ENCODE assay signal across 13 cellular contexts in the genomic region with DNA sequence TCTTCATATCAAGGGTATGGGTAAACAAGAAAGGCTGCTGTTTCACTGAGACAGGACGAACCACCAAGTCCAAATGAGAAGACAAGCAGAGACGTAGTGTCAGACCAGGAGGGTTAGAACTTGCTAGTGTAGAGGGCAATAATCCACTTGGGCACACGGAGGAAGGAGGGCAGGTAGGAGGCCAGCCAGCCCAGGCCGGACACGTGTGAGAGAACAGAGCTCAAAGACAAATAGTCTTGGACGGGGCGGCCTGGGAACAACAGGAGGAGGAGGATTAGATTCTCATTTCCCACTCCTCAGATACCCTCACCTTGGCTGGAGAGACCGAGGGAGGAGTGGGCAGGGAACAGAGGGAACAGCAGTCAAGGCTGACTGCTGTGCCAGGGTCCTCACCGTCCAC. TPM values are rescaled to one million over a fixed set of nuclear protein-coding genes. Genes with fewer than 3 reads are reported as not detected.
DNase-seq lines count a peak whose midpoint lies in the region; ATAC-seq, FAIRE-seq and TF ChIP-seq lines count a peak whose summit lies in the region.
"Had no signal": no experiment of that assay in that cellular context is flagged by ENCODE, and none has a peak within 500 bp of the region (broad histone marks: within the 10 kb centered on the region; RNA-seq: fewer than 3 reads in every experiment).

No MANE protein-coding gene starts in this region.

- peak overlapping the region; percentile 73 for H3K27ac Mint-ChIP-seq in MCF 10A (ENCODE audit: low read depth, unreplicated experiment)
- H3K27ac Mint-ChIP-seq in neural progenitor cell = no peak overlapping the region

- no peak for TF ChIP-seq POLR2A in breast epithelium (IDR thresholded peaks at IDR 0.05)

- CTCF ChIA-PET in MCF 10A (lab: Yijun Ruan, JAX) = interaction anchor here (0.7 to 5.5 kb wide), 10 partner anchors 7 to 194 kb away, joined by 3 to 39 read pairs (median 7); a partner anchor contains a TSS

- peaks cover 52% of the 10 kb centered on the region for H3K36me3 Mint-ChIP-seq in MCF 10A (ENCODE audit: insufficient read depth, unreplicated experiment)
- peaks cover 7% of the 10 kb centered on the region for H3K36me3 Mint-ChIP-seq in neural progenitor cell

- peak overlapping the region; percentile 13 for H3K9ac ChIP-seq in neural progenitor cell

- H3K4me2 ChIP-seq in neural progenitor cell = no peak overlapping the region

- DNase-seq in MCF 10A (ENCODE audit: unreplicated experiment) (no peak), breast epithelium (ENCODE audit: low spot score in 2 of 2) (no peak), left lobe of liver (ENCODE audit: low spot score) (no peak), neural progenitor cell (ENCODE audit: low spot score) (no peak), T-helper 1 cell (no peak), DMS153 (lab: John Stamatoyannopoulos, UW) (no peak), HTR-8/SVneo (ENCODE audit: insufficient read length, low spot score) (no peak)
- DNase-seq: 8988T; ACHN; CD4-positive, CD25-positive, alpha-beta regulatory T cell had no signal

- H3K4me3 Mint-ChIP-seq in MCF 10A (ENCODE audit: unreplicated experiment) = no peak overlapping the region
- no peak overlapping the region for H3K4me3 Mint-ChIP-seq in neural progenitor cell

- no peak overlapping the region for H2AFZ ChIP-seq in neural progenitor cell (replicated peaks)

- H3K27me3 ChIP-seq in breast epithelium = no peaks in the 10 kb centered on the region
- H3K27me3 ChIP-seq in neural progenitor cell = no peaks in the 10 kb centered on the region
- H3K27me3 ChIP-seq: BLaER1 treated with 17β-estradiol and CSF1 and Interleukin-3, amounts not matched to agents 10 nM and 100 nM had no signal

- FAIRE-seq in HTR-8/SVneo (lab: Jason Lieb, UNC) = no peak
- FAIRE-seq: GM18507, H54 had no signal

- no peak for TF ChIP-seq CTCF in MCF 10A (IDR thresholded peaks at IDR 0.05; ENCODE audit: unreplicated experiment)
- no peak for TF ChIP-seq CTCF in breast epithelium (IDR thresholded peaks at IDR 0.05)
- TF ChIP-seq CTCF in neural progenitor cell (IDR thresholded peaks at IDR 0.05) = no peak

- no peaks in the 10 kb centered on the region for H3K79me2 ChIP-seq in neural progenitor cell (ENCODE audit: low read depth)

- H3K27ac ChIP-seq in breast epithelium = no peak overlapping the region
- H3K27ac ChIP-seq in neural progenitor cell = no peak overlapping the region
- H3K27ac ChIP-seq: BLaER1 treated with 17β-estradiol and CSF1 and Interleukin-3, amounts not matched to agents 10 nM and 100 nM had no signal

- H3K4me3 ChIP-seq in breast epithelium (no peak overlapping the region), neural progenitor cell (no peak overlapping the region)
- H3K4me3 ChIP-seq: BLaER1 treated with 17β-estradiol and CSF1 and Interleukin-3, amounts not matched to agents 10 nM and 100 nM had no signal

- BruUV-seq in MCF 10A (replicated peaks; lab: Mats Ljungman, UMichigan) = no TSS peak

- H3K4me1 Mint-ChIP-seq in MCF 10A (ENCODE audit: insufficient read depth, unreplicated experiment) = peaks cover 13% of the 10 kb centered on the region
- no peaks in the 10 kb centered on the region for H3K4me1 Mint-ChIP-seq in neural progenitor cell

- no peaks in the 10 kb centered on the region for H3K9me3 Mint-ChIP-seq in MCF 10A (ENCODE audit: unreplicated experiment)
- H3K9me3 Mint-ChIP-seq in neural progenitor cell = no peaks in the 10 kb centered on the region
- H3K9me3 Mint-ChIP-seq: CD4-positive, CD25-positive, alpha-beta regulatory T cell had no signal

- H3K27me3 Mint-ChIP-seq in MCF 10A (ENCODE audit: insufficient read depth, unreplicated experiment) (no peaks in the 10 kb centered on the region), neural progenitor cell (ENCODE audit: insufficient read depth, low read depth) (no peaks in the 10 kb centered on the region)
- H3K27me3 Mint-ChIP-seq: CD4-positive, CD25-positive, alpha-beta regulatory T cell had no signal

- H3K9me3 ChIP-seq in breast epithelium (no peaks in the 10 kb centered on the region), neural progenitor cell (ENCODE audit: low read depth) (no peaks in the 10 kb centered on the region)
- H3K9me3 ChIP-seq: BLaER1 treated with 17β-estradiol and CSF1 and Interleukin-3, amounts not matched to agents 10 nM and 100 nM had no signal

- no peaks in the 10 kb centered on the region for H3K4me1 ChIP-seq in breast epithelium
- H3K4me1 ChIP-seq in neural progenitor cell = no peaks in the 10 kb centered on the region

- peaks cover 2% of the 10 kb centered on the region for H3K36me3 ChIP-seq in breast epithelium
- H3K36me3 ChIP-seq in neural progenitor cell = no peaks in the 10 kb centered on the region

- ATAC-seq in left lobe of liver = peak; percentile 57

- intact Hi-C loops in MCF 10A (cut with micrococcal nuclease) = no loop called here
- intact Hi-C loops in breast epithelium (cut with DNase I; ENCODE audit: low total_unique reads) = no loop called here

- H4K20me1 ChIP-seq in neural progenitor cell (ENCODE audit: low read depth) = no peaks in the 10 kb centered on the region
- H4K20me1 ChIP-seq: BLaER1 treated with 17β-estradiol and CSF1 and Interleukin-3, amounts not matched to agents 10 nM and 100 nM had no signal

- no peaks in the 10 kb centered on the region for H3F3A ChIP-seq in neural progenitor cell (ENCODE audit: low read depth)

- POLR2A ChIA-PET in MCF 10A (lab: Yijun Ruan, JAX) = interaction anchor here (0.9 to 4.5 kb wide), 7 partner anchors 9 to 56 kb away, joined by 3 to 33 read pairs (median 5); a partner anchor contains a TSS

RNA-seq across cellular contexts. Expression of a gene that starts 8.8 kb away (rescaled TPM):
- total RNA-seq in MCF 10A (2022) (29.2 and 29.7 TPM in 2 replicates), breast epithelium (10 to 100 TPM; 21.9 to 45.7 (median 32.1) TPM), left lobe of liver (91.0 TPM), neural progenitor cell (ENCODE audit: low replicate concordance) (19.7 and 27.4 TPM in 2 replicates)

RNA-seq across cellular contexts. Expression of a gene that starts 8.9 kb away (rescaled TPM):
- total RNA-seq in MCF 10A (2022) (29.8 and 31.9 TPM in 2 replicates), breast epithelium (10 to 100 TPM; 18.4 to 21.0 (median 19.0) TPM), left lobe of liver (17.2 TPM), neural progenitor cell (ENCODE audit: low replicate concordance) (14.8 and 24.7 TPM in 2 replicates)

RNA-seq across cellular contexts. Expression of a gene that starts 17.0 kb away (rescaled TPM):
- total RNA-seq in MCF 10A (2022) (0.52 and 1.3 TPM in 2 replicates), breast epithelium (10 to 100 TPM in 2 of 3 donors, 1 to 10 TPM in 1; 8.0 to 14.4 (median 10.4) TPM), left lobe of liver (216 TPM), neural progenitor cell (ENCODE audit: low replicate concordance) (0.12 TPM in 1 of 2 replicates, not detected in the other)

RNA-seq across cellular contexts. Expression of a gene that starts 19.2 kb away (rescaled TPM):
- total RNA-seq in MCF 10A (2022) (21.7 and 23.8 TPM in 2 replicates), breast epithelium (10 to 100 TPM in 1 of 3 donors, 1 to 10 TPM in 2; 8.5 to 11.1 (median 9.4) TPM), left lobe of liver (6.9 TPM), neural progenitor cell (ENCODE audit: low replicate concordance) (1.8 and 9.0 TPM in 2 replicates)

RNA-seq across cellular contexts. Expression of a gene that starts 19.3 kb away (rescaled TPM):
- 51.7 and 75.0 TPM in 2 replicates for total RNA-seq in MCF 10A (2022)
- 10 to 100 TPM; 24.8 to 41.6 (median 34.4) TPM for total RNA-seq in breast epithelium
- total RNA-seq in left lobe of liver = 15.8 TPM
- total RNA-seq in neural progenitor cell (ENCODE audit: low replicate concordance) = 7.1 and 22.9 TPM in 2 replicates

Comparison
In these comparisons a context has a peak if more than half of its experiments do, and no peak if none do; other contexts are left out.
1. RNA of a gene that starts 17.0 kb away (total RNA-seq): 216 TPM in left lobe of liver (single experiment); 8.0 to 14.4 TPM in breast epithelium, 0.52 to 1.3 TPM in MCF 10A and 0.12 TPM in neural progenitor cell; every median in the first group is over 10 times any median in the second.